Comparison of ENCODE assay signal across 18 cellular contexts in genomic region chr10:95459446-95459845, GRCh38.
DNase-seq lines count a peak whose midpoint lies in the region; ATAC-seq, FAIRE-seq and TF ChIP-seq lines count a peak whose summit lies in the region.
"Had no signal": no experiment of that assay in that cellular context is flagged by ENCODE, and none has a peak within 500 bp of the region (broad histone marks: within the 10 kb centered on the region; RNA-seq: fewer than 3 reads in every experiment).

No MANE protein-coding gene starts in this region.

- FAIRE-seq in RCC 7860 (lab: Jason Lieb, UNC): no peak

- DNase-seq in chondrocyte (ENCODE audit: low spot score) (no peak), kidney tubule cell (ENCODE audit: low spot score) (peak; percentile 26), omental fat pad (ENCODE audit: low spot score) (no peak), ureter (ENCODE audit: low spot score) (peak; percentile 68), RCC 7860 (ENCODE audit: low spot score) (no peak), C1 segment of cervical spinal cord (lab: John Stamatoyannopoulos, UW) (no peak)
- DNase-seq: activated effector memory CD4-positive, alpha-beta T cell treated with Interleukin-2 at 50 U/mL for 16 hours; anterior cingulate cortex; effector CD4-positive, alpha-beta T cell; NCI-H1092 treated with DMSO at 0.1 percent for 48 hours; NK-92 treated with Interleukin-12 subunit alpha and Interleukin-12 subunit beta, amount 100 ng/mL, for 24 hours; SHP77; T-helper 2 cell had no signal

- H3K27ac Mint-ChIP-seq in chondrocyte (ENCODE audit: unreplicated experiment): peak overlapping the region; percentile 85
- H3K27ac Mint-ChIP-seq: B cell, IgD-negative memory B cell, memory B cell had no signal

- TF ChIP-seq CTCF in chondrocyte (IDR thresholded peaks at IDR 0.05) (no peak), omental fat pad (IDR thresholded peaks at IDR 0.05) (no peak)

- peaks cover 29% of the 10 kb centered on the region for H3K4me1 Mint-ChIP-seq in chondrocyte (ENCODE audit: low read depth)
- H3K4me1 Mint-ChIP-seq: B cell, IgD-negative memory B cell, memory B cell had no signal

- no peaks in the 10 kb centered on the region for H3K9me3 Mint-ChIP-seq in chondrocyte (ENCODE audit: low read depth)
- H3K9me3 Mint-ChIP-seq: memory B cell had no signal

- H3K36me3 Mint-ChIP-seq in chondrocyte (ENCODE audit: low read depth): no peaks in the 10 kb centered on the region
- H3K36me3 Mint-ChIP-seq: IgD-negative memory B cell, memory B cell had no signal

- peak; percentile 64 for ATAC-seq in omental fat pad (ENCODE audit: low FRiP score)
- ATAC-seq in HG02970 (IDR thresholded peaks at IDR 0.05; ENCODE audit: low FRiP score, unreplicated experiment): no peak
- ATAC-seq: activated CD4-positive, CD25-positive, alpha-beta regulatory T cell treated with anti-CD3 and anti-CD28 coated beads, Interleukin-2, amount 50 U/mL, for 24 hours had no signal

- H3K27me3 Mint-ChIP-seq in chondrocyte (ENCODE audit: low read depth): no peaks in the 10 kb centered on the region

- peak overlapping the region; percentile 19 for H3K4me3 Mint-ChIP-seq in chondrocyte (ENCODE audit: unreplicated experiment)
- H3K4me3 Mint-ChIP-seq: B cell, memory B cell had no signal

Comparison
In these comparisons a context has a peak if more than half of its experiments do, and no peak if none do; other contexts are left out.
1. DNase-seq: peak in kidney tubule cell (single experiment) and ureter (single experiment); none in chondrocyte (single experiment), omental fat pad (single experiment), RCC 7860 (single experiment) and C1 segment of cervical spinal cord (0 of 14).